1 cellular context compared by ENCODE assay signal in the genomic region with DNA sequence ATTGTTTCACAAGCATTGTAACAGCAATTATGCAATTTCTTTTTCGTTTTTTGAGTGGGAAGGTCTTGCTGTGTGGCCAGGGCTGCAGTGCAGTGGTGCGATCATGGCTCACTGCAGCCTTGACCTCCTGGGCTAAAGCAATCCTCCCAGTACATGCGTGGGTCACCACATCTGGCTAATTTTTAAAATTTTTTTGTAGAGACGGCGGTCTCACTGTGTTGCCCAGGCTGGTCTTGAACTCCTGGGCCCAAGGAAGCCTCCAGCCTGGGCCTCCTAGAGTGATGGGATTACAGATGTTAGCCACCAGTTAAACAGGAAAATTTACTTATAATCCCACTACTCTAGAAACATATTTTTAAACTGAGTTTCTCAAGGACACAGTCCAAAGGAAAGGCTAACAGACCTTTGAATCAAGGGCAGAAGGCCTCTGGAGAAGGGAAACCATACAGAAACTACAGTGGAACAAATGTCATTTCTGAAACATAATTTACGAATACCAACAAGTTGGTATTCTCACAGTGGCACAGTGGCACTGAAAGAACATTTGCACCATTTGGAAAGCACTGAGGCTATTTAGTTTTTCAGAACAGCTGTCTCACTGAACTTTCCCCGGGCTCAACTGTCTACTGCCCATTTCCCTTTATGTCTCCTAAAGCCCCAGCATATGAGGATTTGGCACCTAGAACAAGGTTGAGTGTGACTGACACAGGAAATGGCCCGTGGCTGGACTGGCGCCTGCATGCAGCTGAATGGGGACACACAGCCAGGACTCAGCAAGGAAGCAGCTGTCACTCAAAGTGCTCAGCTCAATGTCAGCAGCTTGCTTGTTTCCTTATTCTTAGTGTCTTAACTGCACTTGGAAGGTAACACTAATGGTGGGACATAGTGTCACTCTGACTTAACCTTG.
TF ChIP-seq lines count a peak whose summit lies in the region.

No MANE protein-coding gene starts in this region.

TF ChIP-seq in GM12878, 131 proteins besides CTCF, POLR2A, EP300 and RAD21 (continued from another document):
- TF ChIP-seq, protein P1, sequence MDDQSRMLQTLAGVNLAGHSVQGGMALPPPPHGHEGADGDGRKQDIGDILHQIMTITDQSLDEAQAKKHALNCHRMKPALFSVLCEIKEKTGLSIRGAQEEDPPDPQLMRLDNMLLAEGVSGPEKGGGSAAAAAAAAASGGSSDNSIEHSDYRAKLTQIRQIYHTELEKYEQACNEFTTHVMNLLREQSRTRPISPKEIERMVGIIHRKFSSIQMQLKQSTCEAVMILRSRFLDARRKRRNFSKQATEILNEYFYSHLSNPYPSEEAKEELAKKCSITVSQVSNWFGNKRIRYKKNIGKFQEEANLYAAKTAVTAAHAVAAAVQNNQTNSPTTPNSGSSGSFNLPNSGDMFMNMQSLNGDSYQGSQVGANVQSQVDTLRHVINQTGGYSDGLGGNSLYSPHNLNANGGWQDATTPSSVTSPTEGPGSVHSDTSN (IDR thresholded peaks at IDR 0.05; ENCODE audit: insufficient replicate concordance, low read depth, low read length), result peak; percentile 86
- TF ChIP-seq, protein P2, sequence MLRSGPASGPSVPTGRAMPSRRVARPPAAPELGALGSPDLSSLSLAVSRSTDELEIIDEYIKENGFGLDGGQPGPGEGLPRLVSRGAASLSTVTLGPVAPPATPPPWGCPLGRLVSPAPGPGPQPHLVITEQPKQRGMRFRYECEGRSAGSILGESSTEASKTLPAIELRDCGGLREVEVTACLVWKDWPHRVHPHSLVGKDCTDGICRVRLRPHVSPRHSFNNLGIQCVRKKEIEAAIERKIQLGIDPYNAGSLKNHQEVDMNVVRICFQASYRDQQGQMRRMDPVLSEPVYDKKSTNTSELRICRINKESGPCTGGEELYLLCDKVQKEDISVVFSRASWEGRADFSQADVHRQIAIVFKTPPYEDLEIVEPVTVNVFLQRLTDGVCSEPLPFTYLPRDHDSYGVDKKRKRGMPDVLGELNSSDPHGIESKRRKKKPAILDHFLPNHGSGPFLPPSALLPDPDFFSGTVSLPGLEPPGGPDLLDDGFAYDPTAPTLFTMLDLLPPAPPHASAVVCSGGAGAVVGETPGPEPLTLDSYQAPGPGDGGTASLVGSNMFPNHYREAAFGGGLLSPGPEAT (IDR thresholded peaks at IDR 0.05; ENCODE audit: low read depth), result no peak
- TF ChIP-seq ZBED1 (IDR thresholded peaks at IDR 0.05; ENCODE audit: borderline replicate concordance), result no peak
- TF ChIP-seq PKNOX1 (IDR thresholded peaks at IDR 0.05), result peak; percentile 95
- TF ChIP-seq E2F4 (IDR thresholded peaks at IDR 0.05; ENCODE audit: low read depth, low read length), result no peak
- no peak for TF ChIP-seq YBX1 (IDR thresholded peaks at IDR 0.05)
- no peak for TF ChIP-seq SMAD5 (IDR thresholded peaks at IDR 0.05; ENCODE audit: low read depth)
- no peak for TF ChIP-seq MTA3 (IDR thresholded peaks at IDR 0.05; ENCODE audit: borderline replicate concordance, low read length)
- TF ChIP-seq BCLAF1 (IDR thresholded peaks at IDR 0.05), result no peak
- TF ChIP-seq TAF1 (IDR thresholded peaks at IDR 0.05; ENCODE audit: borderline replicate concordance, low read depth, low read length), result no peak
- TF ChIP-seq, protein P3, sequence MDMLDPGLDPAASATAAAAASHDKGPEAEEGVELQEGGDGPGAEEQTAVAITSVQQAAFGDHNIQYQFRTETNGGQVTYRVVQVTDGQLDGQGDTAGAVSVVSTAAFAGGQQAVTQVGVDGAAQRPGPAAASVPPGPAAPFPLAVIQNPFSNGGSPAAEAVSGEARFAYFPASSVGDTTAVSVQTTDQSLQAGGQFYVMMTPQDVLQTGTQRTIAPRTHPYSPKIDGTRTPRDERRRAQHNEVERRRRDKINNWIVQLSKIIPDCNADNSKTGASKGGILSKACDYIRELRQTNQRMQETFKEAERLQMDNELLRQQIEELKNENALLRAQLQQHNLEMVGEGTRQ (IDR thresholded peaks at IDR 0.05; ENCODE audit: borderline replicate concordance, low read depth, low read length), result no peak
- TF ChIP-seq CHD2 (IDR thresholded peaks at IDR 0.05; ENCODE audit: borderline replicate concordance, low read depth, low read length), result no peak
- TF ChIP-seq RCOR1 (conservative IDR thresholded peaks at IDR 0.05; ENCODE audit: low read depth, low read length), result no peak
- TF ChIP-seq IKZF1 (conservative IDR thresholded peaks at IDR 0.05), result 0 out of 2 replicates have a peak, but pooled peaks have one; percentile 15
